Comparison of ENCODE assay signal across 16 cellular contexts in the genomic region with DNA sequence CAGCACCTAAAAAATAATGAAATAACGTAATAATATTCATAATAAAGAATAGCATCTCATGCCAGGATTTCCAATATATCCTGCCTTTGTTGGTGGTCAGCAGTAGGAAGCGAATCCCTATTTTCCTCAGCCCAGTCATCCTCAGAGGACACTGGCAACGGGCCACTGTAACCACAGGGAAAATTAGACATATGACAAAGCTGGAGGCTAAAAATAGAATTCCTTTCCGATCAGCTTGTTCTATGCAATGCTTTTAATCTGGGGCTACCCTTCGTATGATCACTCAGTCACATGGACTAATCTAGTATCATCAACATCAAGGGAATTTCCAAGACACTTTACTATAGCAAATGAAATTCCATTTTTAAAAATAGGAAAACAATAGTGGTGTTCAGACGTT.
DNase-seq lines count a peak whose midpoint lies in the region; ATAC-seq, FAIRE-seq and TF ChIP-seq lines count a peak whose summit lies in the region.
"Had no signal": no experiment of that assay in that cellular context is flagged by ENCODE, and none has a peak within 500 bp of the region (broad histone marks: within the 10 kb centered on the region; RNA-seq: fewer than 3 reads in every experiment).

No MANE protein-coding gene starts in this region.

- H3K9me3 ChIP-seq in fibroblast of lung (ENCODE audit: control insufficient read depth, insufficient read depth, low read depth, low read length) (no peaks in the 10 kb centered on the region), pancreas (no peaks in the 10 kb centered on the region)
- H3K9me3 ChIP-seq: SJCRH30 had no signal

- H3K9me3 Mint-ChIP-seq in natural killer cell treated with Interleukin-12 subunit alpha and Interleukin-12 subunit beta and Interleukin-15 and Interleukin-18, amount 100 ng/mL, for 72 hours, result peaks cover 15% of the 10 kb centered on the region

- H3K36me3 ChIP-seq in fibroblast of lung (ENCODE audit: control insufficient read depth, insufficient read depth, low read length) (no peaks in the 10 kb centered on the region), pancreas (no peaks in the 10 kb centered on the region)
- H3K36me3 ChIP-seq: SJCRH30 had no signal

- no peaks in the 10 kb centered on the region for H3K36me3 Mint-ChIP-seq in natural killer cell treated with Interleukin-12 subunit alpha and Interleukin-12 subunit beta and Interleukin-15 and Interleukin-18, amount 100 ng/mL, for 72 hours
- H3K36me3 Mint-ChIP-seq: activated naive CD8-positive, alpha-beta T cell treated with anti-CD3 and anti-CD28 coated beads, Interleukin-2, amount 10 ng/mL, durations not matched to agents 7 days and 5 days; mesothelial cell of epicardium had no signal

- no peaks in the 10 kb centered on the region for H3K4me1 ChIP-seq in fibroblast of lung (ENCODE audit: control insufficient read depth, extremely low read depth, insufficient read depth, low read length)
- H3K4me1 ChIP-seq in pancreas, result no peaks in the 10 kb centered on the region
- H3K4me1 ChIP-seq: SJCRH30 had no signal

- H3K27ac ChIP-seq in fibroblast of lung (ENCODE audit: insufficient read depth, low read length), result no peak overlapping the region
- no peak overlapping the region for H3K27ac ChIP-seq in pancreas
- H3K27ac ChIP-seq: SJCRH30, VCaP had no signal

- 21 to 29% methylated on average over 6 of the region's 6 CpGs for WGBS in pancreas, 2 donors

- TF ChIP-seq CTCF in fibroblast of lung (conservative IDR thresholded peaks at IDR 0.05 in 1 of 2, IDR thresholded peaks at IDR 0.05 in 1 of 2; ENCODE audit: low read depth in 1 of 2, low read length in 2 of 2), result no peak
- no peak for TF ChIP-seq CTCF in pancreas (IDR thresholded peaks at IDR 0.05)

- in situ Hi-C loops in SK-MEL-5 (cut with HindIII; ENCODE audit: low pct_unique_long_range_greater_than_20kb, low sequenced_read_pairs), result no loop called here

- H3K27me3 ChIP-seq in fibroblast of lung (ENCODE audit: control insufficient read depth, insufficient read depth, low read length) (no peaks in the 10 kb centered on the region), pancreas (no peaks in the 10 kb centered on the region)
- H3K27me3 ChIP-seq: SJCRH30 had no signal

- no peaks in the 10 kb centered on the region for H4K20me1 ChIP-seq in fibroblast of lung (ENCODE audit: control insufficient read depth, extremely low read depth, insufficient read depth, low read length)

- intact Hi-C loops in pancreas (cut with DNase I), result no loop called here

- H3K79me2 ChIP-seq in fibroblast of lung (ENCODE audit: control insufficient read depth, insufficient read depth, low read length), result no peaks in the 10 kb centered on the region

- no peak overlapping the region for H3K9ac ChIP-seq in fibroblast of lung (ENCODE audit: insufficient read depth, low read length)

- FAIRE-seq in pancreas (lab: Jason Lieb, UNC), result no peak

- H3K27me3 Mint-ChIP-seq in natural killer cell treated with Interleukin-12 subunit alpha and Interleukin-12 subunit beta and Interleukin-15 and Interleukin-18, amount 100 ng/mL, for 72 hours, result no peaks in the 10 kb centered on the region
- H3K27me3 Mint-ChIP-seq: activated naive CD8-positive, alpha-beta T cell treated with anti-CD3 and anti-CD28 coated beads, Interleukin-2, amount 10 ng/mL, durations not matched to agents 7 days and 5 days; progenitor cell of endocrine pancreas had no signal

- no peak overlapping the region for H2AFZ ChIP-seq in fibroblast of lung (ENCODE audit: low read length)

- H3K4me3 ChIP-seq in fibroblast of lung (replicated peaks in 1 of 4; ENCODE audit: control extremely low read depth in 1 of 4, insufficient read depth in 1 of 4, low read depth in 3 of 4, low read length in 4 of 4), result no peak overlapping the region
- H3K4me3 ChIP-seq in pancreas, result no peak overlapping the region
- H3K4me3 ChIP-seq: SJCRH30 had no signal

- DNase-seq in GM03348 (ENCODE audit: low spot score) (peak; percentile 40), SK-MEL-5 (ENCODE audit: low read depth, low spot score) (peak; percentile 29), fibroblast of lung (ENCODE audit: low read depth in 2 of 2) (peak; percentile 50 to 75), pancreas (peak in 3 of 6 donors; percentile 25 to 52 (median 29)), NCI-H345 treated with DMSO at 0.1 percent for 48 hours (lab: John Stamatoyannopoulos, UW; ENCODE audit: unreplicated experiment) (no peak)
- no peak for DNase-seq in natural killer cell treated with Interleukin-12 subunit alpha and Interleukin-12 subunit beta and Interleukin-15 and Interleukin-18, amount 100 ng/mL, for 72 hours (ENCODE audit: low spot score)
- DNase-seq: activated CD8-positive, alpha-beta memory T cell treated with anti-CD3 and anti-CD28 coated beads, Interleukin-2, amount 50 U/mL, for 48 hours; activated naive CD8-positive, alpha-beta T cell treated with anti-CD3 and anti-CD28 coated beads, Interleukin-2, amount 10 ng/mL, durations not matched to agents 7 days and 5 days; NCI-H1436; NCI-H524 had no signal

- ATAC-seq in pancreas (peak; percentile 38 to 82 (median 72)), esophagus mucosa (no peak), GM21447 (IDR thresholded peaks at IDR 0.05; ENCODE audit: unreplicated experiment) (no peak)
- ATAC-seq in natural killer cell treated with Interleukin-12 subunit alpha and Interleukin-12 subunit beta and Interleukin-15 and Interleukin-18, amount 100 ng/mL, for 72 hours, result no peak

- no peak overlapping the region for H3K4me3 Mint-ChIP-seq in natural killer cell treated with Interleukin-12 subunit alpha and Interleukin-12 subunit beta and Interleukin-15 and Interleukin-18, amount 100 ng/mL, for 72 hours
- H3K4me3 Mint-ChIP-seq: activated naive CD8-positive, alpha-beta T cell treated with anti-CD3 and anti-CD28 coated beads, Interleukin-2, amount 10 ng/mL, durations not matched to agents 7 days and 5 days; mesothelial cell of epicardium had no signal

- H3K27ac Mint-ChIP-seq in natural killer cell treated with Interleukin-12 subunit alpha and Interleukin-12 subunit beta and Interleukin-15 and Interleukin-18, amount 100 ng/mL, for 72 hours, result no peak overlapping the region
- H3K27ac Mint-ChIP-seq: activated naive CD8-positive, alpha-beta T cell treated with anti-CD3 and anti-CD28 coated beads, Interleukin-2, amount 10 ng/mL, durations not matched to agents 7 days and 5 days; mesothelial cell of epicardium; progenitor cell of endocrine pancreas had no signal

- H3K4me1 Mint-ChIP-seq in natural killer cell treated with Interleukin-12 subunit alpha and Interleukin-12 subunit beta and Interleukin-15 and Interleukin-18, amount 100 ng/mL, for 72 hours (ENCODE audit: low read depth in 2 of 2), result no peaks in the 10 kb centered on the region
- H3K4me1 Mint-ChIP-seq: activated naive CD8-positive, alpha-beta T cell treated with anti-CD3 and anti-CD28 coated beads, Interleukin-2, amount 10 ng/mL, durations not matched to agents 7 days and 5 days; mesothelial cell of epicardium had no signal

- no peak overlapping the region for H3K4me2 ChIP-seq in fibroblast of lung (ENCODE audit: extremely low read depth, insufficient read depth, low read length)

Comparison
In these comparisons a context has a peak if more than half of its experiments do, and no peak if none do; other contexts are left out.
1. DNase-seq: peak in GM03348 (single experiment), SK-MEL-5 (single experiment) and fibroblast of lung (2 of 2); none in natural killer cell treated with Interleukin-12 subunit alpha and Interleukin-12 subunit beta and Interleukin-15 and Interleukin-18, amount 100 ng/mL, for 72 hours (single experiment) and NCI-H345 treated with DMSO at 0.1 percent for 48 hours (single experiment).
2. ATAC-seq: peak in pancreas (4 of 4); none in natural killer cell treated with Interleukin-12 subunit alpha and Interleukin-12 subunit beta and Interleukin-15 and Interleukin-18, amount 100 ng/mL, for 72 hours (0 of 2), esophagus mucosa (single experiment) and GM21447 (single experiment).